Comparison of ENCODE assay signal across 8 cellular contexts in genomic region chr4:76198411-76199237, GRCh38. TPM values are rescaled to one million over a fixed set of nuclear protein-coding genes. Genes with fewer than 3 reads are reported as not detected.
DNase-seq lines count a peak whose midpoint lies in the region; ATAC-seq and TF ChIP-seq lines count a peak whose summit lies in the region.

No MANE protein-coding gene starts in this region.

- in situ Hi-C loops in GM13977 (cut with MboI; ENCODE audit: low pct_unique_long_range_greater_than_20kb, low sequenced_read_pairs, unreplicated experiment): no loop called here

- H3K27ac ChIP-seq in AG04450 (ENCODE audit: low read depth, low read length): peak overlapping the region; percentile 87

- peaks cover 14% of the 10 kb centered on the region for H3K36me3 Mint-ChIP-seq in osteocyte (ENCODE audit: unreplicated experiment)

- H3K4me3 ChIP-seq in AG04450 (ENCODE audit: low read depth, low read length): peak overlapping the region; percentile 21; the same call in 1 of the 2 replicates

- POLR2A ChIA-PET in AG04450 (lab: Yijun Ruan, JAX): interaction anchor here (0.6 to 1.6 kb wide), 3 partner anchors 10 to 601 kb away, joined by 3 to 6 read pairs (median 3); partner anchors contain the start of gene SCARB2

- no peaks in the 10 kb centered on the region for H3K9me3 Mint-ChIP-seq in osteocyte (ENCODE audit: unreplicated experiment)

- H3K27me3 ChIP-seq in AG04450 (ENCODE audit: control insufficient read depth, insufficient read depth, low read length): no peaks in the 10 kb centered on the region

- H3K9me3 ChIP-seq in AG04450 (ENCODE audit: control insufficient read depth, insufficient read depth, low read length): no peaks in the 10 kb centered on the region

- TF ChIP-seq CTCF in AG04450 (IDR thresholded peaks at IDR 0.05; ENCODE audit: low read depth, low read length) (no peak), GM13977 (IDR thresholded peaks at IDR 0.05; ENCODE audit: extremely low read depth, insufficient read depth, missing control alignments) (no peak), osteocyte (IDR thresholded peaks at IDR 0.05) (no peak)

- peak; percentile 47 for ATAC-seq in HG02973 (IDR thresholded peaks at IDR 0.05; ENCODE audit: unreplicated experiment)

- H3K27me3 Mint-ChIP-seq in osteocyte (ENCODE audit: unreplicated experiment): no peaks in the 10 kb centered on the region

- CTCF ChIA-PET in AG04450 (lab: Charles Lee): interaction anchor here (3.3 kb wide), 1 partner anchor 19 kb away, joined by 15 read pairs; no protein-coding TSS in a partner anchor

- H3K27ac Mint-ChIP-seq in osteocyte (ENCODE audit: unreplicated experiment): peak overlapping the region; percentile 90

- DNase-seq in AG04450 (ENCODE audit: low read depth, low spot score): peak; percentile 72
- peak; percentile 46 for DNase-seq in GM13977 (ENCODE audit: low spot score)
- peak; percentile 96 for DNase-seq in NCI-H2029 treated with DMSO at 0.1 percent for 48 hours (lab: John Stamatoyannopoulos, UW)
- DNase-seq in activated CD4-positive, alpha-beta T cell treated with anti-CD3 and anti-CD28 coated beads, Interleukin-2, amount 50 U/mL, for 48 hours: peak; percentile 40 to 60
- DNase-seq in fibroblast of peridontal ligament (ENCODE audit: extremely low read depth): peak; percentile 77
- DNase-seq in osteocyte (ENCODE audit: extremely low spot score, unreplicated experiment): no peak
- DNase-seq in effector CD8-positive, alpha-beta T cell (lab: John Stamatoyannopoulos, UW): no peak

- peaks cover 49% of the 10 kb centered on the region for H3K4me1 Mint-ChIP-seq in osteocyte (ENCODE audit: unreplicated experiment)

- peak overlapping the region; percentile 20 for H3K4me3 Mint-ChIP-seq in osteocyte (ENCODE audit: unreplicated experiment)

RNA-seq across cellular contexts. Expression of gene SCARB2, which starts 15.0 kb away (rescaled TPM):
- 152 and 161 TPM in 2 replicates for polyA plus RNA-seq in AG04450 (2011; rRNA removed)
- polyA minus RNA-seq in AG04450 (2011; rRNA and poly(A)+ RNA removed): 152 and 164 TPM in 2 replicates
- 179 and 187 TPM in 2 replicates for total RNA-seq in osteocyte

RNA-seq across cellular contexts. Expression of gene NUP54, which starts 50.4 kb away (rescaled TPM):
- polyA plus RNA-seq in AG04450 (2011; rRNA removed): 33.4 and 54.5 TPM in 2 replicates
- 54.7 and 79.6 TPM in 2 replicates for polyA minus RNA-seq in AG04450 (2011; rRNA and poly(A)+ RNA removed)
- 36.7 and 37.8 TPM in 2 replicates for total RNA-seq in osteocyte

RNA-seq across cellular contexts. Expression of gene FAM47E, which starts 52.9 kb away (rescaled TPM):
- 0.06 TPM in 1 of 2 replicates, not detected in the other for polyA plus RNA-seq in AG04450 (2011; rRNA removed)
- 0.17 TPM in 1 of 2 replicates, not detected in the other for polyA minus RNA-seq in AG04450 (2011; rRNA and poly(A)+ RNA removed)
- total RNA-seq in osteocyte: 0.55 and 0.70 TPM in 2 replicates

Comparison
In these comparisons a context has a peak if more than half of its experiments do, and no peak if none do; other contexts are left out.
1. DNase-seq: peak in AG04450 (single experiment), GM13977 (single experiment), NCI-H2029 treated with DMSO at 0.1 percent for 48 hours (single experiment), activated CD4-positive, alpha-beta T cell treated with anti-CD3 and anti-CD28 coated beads, Interleukin-2, amount 50 U/mL, for 48 hours (2 of 2) and fibroblast of peridontal ligament (single experiment); none in osteocyte (single experiment) and effector CD8-positive, alpha-beta T cell (single experiment).